Comparison of ENCODE assay signal across 19 cellular contexts in the genomic region with DNA sequence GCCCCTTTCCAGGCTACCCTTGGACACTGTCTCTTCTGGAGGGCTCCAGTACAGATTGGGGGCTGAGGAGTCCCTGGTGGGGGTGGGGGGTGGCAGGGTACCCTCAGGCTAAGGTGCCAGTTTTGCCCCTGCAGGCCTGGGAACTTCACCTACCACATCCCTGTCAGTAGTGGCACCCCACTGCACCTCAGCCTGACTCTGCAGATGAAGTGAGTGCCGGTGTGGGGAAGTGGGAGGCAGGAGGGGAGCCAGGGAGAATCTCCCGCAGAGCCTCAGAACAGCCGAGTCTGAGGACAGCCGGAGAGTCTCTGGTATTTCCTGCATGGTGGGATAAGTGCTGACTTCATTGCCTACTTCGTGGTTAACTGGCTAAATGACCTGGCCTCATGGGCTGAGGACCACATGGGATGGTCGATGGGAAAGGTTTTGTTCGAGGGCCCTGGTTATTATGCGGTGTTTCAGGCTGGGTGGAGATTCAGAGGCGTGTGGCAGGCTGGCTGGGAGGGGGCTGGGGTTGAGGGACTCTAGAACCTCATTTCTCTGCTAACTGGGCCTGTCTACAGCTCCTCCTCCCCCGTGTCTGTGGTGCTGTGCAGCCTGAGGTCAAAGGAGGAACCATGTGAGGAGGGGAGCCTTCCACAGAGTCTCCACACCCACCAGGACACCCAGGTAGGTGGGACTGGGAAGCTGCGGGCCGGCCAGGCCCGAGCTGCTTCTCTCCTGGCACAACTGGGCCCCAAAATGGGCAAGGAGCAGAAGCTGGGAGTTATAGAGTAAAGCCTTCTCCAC. TPM values are rescaled to one million over a fixed set of nuclear protein-coding genes. Genes with fewer than 3 reads are reported as not detected.
A peak's percentile ranks its signal among the peaks of the same experiment; 100 is the strongest.
DNase-seq lines count a peak whose midpoint lies in the region; ATAC-seq, FAIRE-seq and TF ChIP-seq lines count a peak whose summit lies in the region.
"Had no signal": no experiment of that assay in that cellular context is flagged by ENCODE, and none has a peak within 500 bp of the region (broad histone marks: within the 10 kb centered on the region; RNA-seq: fewer than 3 reads in every experiment).

No MANE protein-coding gene starts in this region.

- peaks cover 26% of the 10 kb centered on the region for H3K4me1 Mint-ChIP-seq in astrocyte (ENCODE audit: low read depth, unreplicated experiment)
- H3K4me1 Mint-ChIP-seq in natural killer cell treated with Interleukin-12 subunit alpha and Interleukin-12 subunit beta and Interleukin-15 and Interleukin-18, amount 100 ng/mL, for 72 hours (ENCODE audit: low read depth in 2 of 2): peaks cover 0 to 13% of the 10 kb centered on the region in 2 donors
- H3K4me1 Mint-ChIP-seq: activated T-helper 17 cell treated with anti-CD3 and anti-CD28 coated beads, Interleukin-2, amount 50 U/mL, for 72 hours had no signal

- H3K4me1 ChIP-seq in HEK293 (ENCODE audit: control insufficient read depth, insufficient read depth, low read length) (no peaks in the 10 kb centered on the region), astrocyte (ENCODE audit: insufficient read depth, low read length) (peaks cover 16% of the 10 kb centered on the region), esophagus squamous epithelium (peaks cover 0 to 6% (median 0%) of the 10 kb centered on the region in 3 donors)
- H3K4me1 ChIP-seq: body of pancreas, foreskin keratinocyte had no signal

- H3K4me3 ChIP-seq in HEK293 (ENCODE audit: low read depth, low read length) (no peak overlapping the region), astrocyte (ENCODE audit: insufficient read depth, low read depth, low read length) (no peak overlapping the region), esophagus squamous epithelium (no peak overlapping the region)
- H3K4me3 ChIP-seq: body of pancreas, ovary, SK-N-MC had no signal

- peak overlapping the region; percentile 40 for H3K4me2 ChIP-seq in astrocyte (ENCODE audit: low read length)

- H3K9me3 ChIP-seq in HEK293 (ENCODE audit: control insufficient read depth, insufficient read depth, low read depth, low read length): no peaks in the 10 kb centered on the region
- H3K9me3 ChIP-seq in astrocyte (ENCODE audit: insufficient read depth, low read depth, low read length): no peaks in the 10 kb centered on the region
- H3K9me3 ChIP-seq in esophagus squamous epithelium: no peaks in the 10 kb centered on the region
- H3K9me3 ChIP-seq: body of pancreas, ovary had no signal

- CTCF ChIA-PET in HEK293 (lab: Yijun Ruan, JAX): no interaction called here

- no peaks in the 10 kb centered on the region for H3K9me3 Mint-ChIP-seq in astrocyte (ENCODE audit: unreplicated experiment)
- no peaks in the 10 kb centered on the region for H3K9me3 Mint-ChIP-seq in natural killer cell treated with Interleukin-12 subunit alpha and Interleukin-12 subunit beta and Interleukin-15 and Interleukin-18, amount 100 ng/mL, for 72 hours
- H3K9me3 Mint-ChIP-seq: activated T-helper 17 cell treated with anti-CD3 and anti-CD28 coated beads, Interleukin-2, amount 50 U/mL, for 72 hours had no signal

- H3K27me3 Mint-ChIP-seq in astrocyte (ENCODE audit: low read depth, unreplicated experiment): no peaks in the 10 kb centered on the region
- H3K27me3 Mint-ChIP-seq in natural killer cell treated with Interleukin-12 subunit alpha and Interleukin-12 subunit beta and Interleukin-15 and Interleukin-18, amount 100 ng/mL, for 72 hours: no peaks in the 10 kb centered on the region
- H3K27me3 Mint-ChIP-seq: activated T-helper 17 cell treated with anti-CD3 and anti-CD28 coated beads, Interleukin-2, amount 50 U/mL, for 72 hours had no signal

- H3K36me3 ChIP-seq in HEK293 (ENCODE audit: control insufficient read depth in 2 of 2, insufficient read depth in 1 of 2, low read length in 2 of 2): peaks cover 0 to 66% of the 10 kb centered on the region in 2 experiments; a peak in 1 of 3 replicates
- peaks cover 13% of the 10 kb centered on the region for H3K36me3 ChIP-seq in astrocyte (ENCODE audit: insufficient read depth, low read length)
- peaks cover 0 to 68% (median 31%) of the 10 kb centered on the region in 3 donors for H3K36me3 ChIP-seq in esophagus squamous epithelium
- H3K36me3 ChIP-seq: ovary had no signal

- ATAC-seq in natural killer cell treated with Interleukin-12 subunit alpha and Interleukin-12 subunit beta and Interleukin-15 and Interleukin-18, amount 100 ng/mL, for 72 hours: no peak
- ATAC-seq in GM18505 (IDR thresholded peaks at IDR 0.05; ENCODE audit: unreplicated experiment): no peak
- ATAC-seq: activated T-helper 17 cell treated with anti-CD3 and anti-CD28 coated beads, Interleukin-2, amount 50 U/mL, for 72 hours; body of pancreas; foreskin keratinocyte had no signal

- DNase-seq in astrocyte (ENCODE audit: low read depth) (peak; percentile 79), kidney glomerular epithelial cell (lab: John Stamatoyannopoulos, UW) (peak; percentile 26), smooth muscle cell of the brain vasculature (ENCODE audit: low read depth, low spot score) (peak; percentile 46), esophagus squamous epithelium (lab: John Stamatoyannopoulos, UW) (no peak), mesenteric fat pad (ENCODE audit: low spot score) (no peak)
- DNase-seq in natural killer cell treated with Interleukin-12 subunit alpha and Interleukin-12 subunit beta and Interleukin-15 and Interleukin-18, amount 100 ng/mL, for 72 hours (ENCODE audit: low spot score): no peak
- DNase-seq: activated CD4-positive, alpha-beta T cell treated with anti-CD3 and anti-CD28 coated beads, Interleukin-2, amount 50 U/mL, for 48 hours; body of pancreas; effector CD4-positive, alpha-beta T cell; foreskin keratinocyte; NCI-H1694; NCI-H510A had no signal

- H3K79me2 ChIP-seq in astrocyte (ENCODE audit: insufficient read depth, low read length): no peaks in the 10 kb centered on the region

- peaks cover 35% of the 10 kb centered on the region for H4K20me1 ChIP-seq in astrocyte (ENCODE audit: insufficient read depth, low read length)

- H3K27me3 ChIP-seq in astrocyte (ENCODE audit: insufficient read depth, low read length) (no peaks in the 10 kb centered on the region), esophagus squamous epithelium (no peaks in the 10 kb centered on the region)
- H3K27me3 ChIP-seq: body of pancreas, foreskin keratinocyte, ovary had no signal

- peak overlapping the region; percentile 58 for H3K4me3 Mint-ChIP-seq in astrocyte (ENCODE audit: unreplicated experiment)
- H3K4me3 Mint-ChIP-seq in natural killer cell treated with Interleukin-12 subunit alpha and Interleukin-12 subunit beta and Interleukin-15 and Interleukin-18, amount 100 ng/mL, for 72 hours: no peak overlapping the region
- H3K4me3 Mint-ChIP-seq: activated T-helper 17 cell treated with anti-CD3 and anti-CD28 coated beads, Interleukin-2, amount 50 U/mL, for 72 hours had no signal

- WGBS in esophagus squamous epithelium, 2 donors: 67 to 73% methylated on average over 5 to 8 of the region's 13 CpGs

- intact Hi-C loops in esophagus squamous epithelium (cut with DNase I): no loop called here

- H3K36me3 Mint-ChIP-seq in astrocyte (ENCODE audit: low read depth, unreplicated experiment): peaks cover 20% of the 10 kb centered on the region
- no peaks in the 10 kb centered on the region for H3K36me3 Mint-ChIP-seq in natural killer cell treated with Interleukin-12 subunit alpha and Interleukin-12 subunit beta and Interleukin-15 and Interleukin-18, amount 100 ng/mL, for 72 hours

- TF ChIP-seq CTCF in HEK293 (tag by site-specific recombination; IDR thresholded peaks at IDR 0.05) (no peak), astrocyte (IDR thresholded peaks at IDR 0.05; ENCODE audit: insufficient read depth, low read depth, low read length) (no peak), esophagus squamous epithelium (IDR thresholded peaks at IDR 0.05) (no peak)

- peak overlapping the region; percentile 88 for H3K27ac Mint-ChIP-seq in astrocyte (ENCODE audit: unreplicated experiment)
- H3K27ac Mint-ChIP-seq in natural killer cell treated with Interleukin-12 subunit alpha and Interleukin-12 subunit beta and Interleukin-15 and Interleukin-18, amount 100 ng/mL, for 72 hours: peak overlapping the region in 1 of 2 donors; percentile 23

- TF ChIP-seq POLR2A in esophagus squamous epithelium (IDR thresholded peaks at IDR 0.05) (no peak), GM18505 (IDR thresholded peaks at IDR 0.05; ENCODE audit: borderline replicate concordance, extremely low read depth, insufficient read depth, insufficient read length) (no peak)

- peak overlapping the region; percentile 10 for H3K9ac ChIP-seq in astrocyte (ENCODE audit: low read length)

- POLR2A ChIA-PET in HEK293 (lab: Yijun Ruan, JAX): no interaction called here

- H2AFZ ChIP-seq in astrocyte (ENCODE audit: low read depth, low read length): no peak overlapping the region

- no peak overlapping the region for H3K27ac ChIP-seq in HEK293 (ENCODE audit: extremely low read depth, low read depth, low read length)
- H3K27ac ChIP-seq in astrocyte (ENCODE audit: low read depth, low read length): peak overlapping the region; percentile 27
- no peak overlapping the region for H3K27ac ChIP-seq in esophagus squamous epithelium
- H3K27ac ChIP-seq: body of pancreas, C4-2B, foreskin keratinocyte, ovary, SK-N-MC had no signal

- no peak for FAIRE-seq in astrocyte (lab: Jason Lieb, UNC)
- FAIRE-seq: GM12892 had no signal

RNA-seq across cellular contexts. Expression of a gene that starts 8.5 kb away (rescaled TPM):
- 97.8 and 98.6 TPM in 2 replicates for total RNA-seq in astrocyte
- total RNA-seq in natural killer cell treated with Interleukin-12 subunit alpha and Interleukin-12 subunit beta and Interleukin-15 and Interleukin-18, amount 100 ng/mL, for 72 hours: 100 to 1,000 TPM; 119 to 133 TPM
- total RNA-seq in esophagus squamous epithelium: 10 to 100 TPM; 32.3 to 54.2 (median 37.9) TPM
- 80.8 TPM for total RNA-seq in mesenteric fat pad

RNA-seq across cellular contexts. Expression of a gene that starts 8.8 kb away (rescaled TPM):
- total RNA-seq in astrocyte (13.6 and 13.8 TPM in 2 replicates), esophagus squamous epithelium (10 to 100 TPM; 11.4 to 38.1 (median 23.5) TPM), mesenteric fat pad (8.0 TPM)
- 100 to 1,000 TPM in 1 of 2 donors, 10 to 100 TPM in 1; 75.8 to 155 TPM for total RNA-seq in natural killer cell treated with Interleukin-12 subunit alpha and Interleukin-12 subunit beta and Interleukin-15 and Interleukin-18, amount 100 ng/mL, for 72 hours

RNA-seq across cellular contexts. Expression of a gene that starts 31.5 kb away (rescaled TPM):
- total RNA-seq in astrocyte (39.5 and 53.9 TPM in 2 replicates), esophagus squamous epithelium (under 1 TPM in 3 of 4 donors, not detected in 1; 0.09 to 0.95 (median 0.22) TPM), mesenteric fat pad (0.42 TPM)
- 1 to 10 TPM; 3.7 to 5.5 TPM for total RNA-seq in natural killer cell treated with Interleukin-12 subunit alpha and Interleukin-12 subunit beta and Interleukin-15 and Interleukin-18, amount 100 ng/mL, for 72 hours

RNA-seq across cellular contexts. Expression of a gene that starts 32.9 kb away (rescaled TPM):
- total RNA-seq in astrocyte: 56.7 and 74.6 TPM in 2 replicates
- total RNA-seq in natural killer cell treated with Interleukin-12 subunit alpha and Interleukin-12 subunit beta and Interleukin-15 and Interleukin-18, amount 100 ng/mL, for 72 hours: 10 to 100 TPM; 50.4 to 56.5 TPM
- total RNA-seq in esophagus squamous epithelium: 1 to 10 TPM; 2.1 to 8.3 (median 7.1) TPM
- total RNA-seq in mesenteric fat pad: 36.3 TPM

RNA-seq across cellular contexts. Expression of a gene that starts 44.2 kb away (rescaled TPM):
- total RNA-seq in astrocyte (180 and 287 TPM in 2 replicates), esophagus squamous epithelium (10 to 100 TPM in 1 of 4 donors, 1 to 10 TPM in 3; 2.2 to 13.7 (median 6.8) TPM), mesenteric fat pad (28.1 TPM)
- total RNA-seq in natural killer cell treated with Interleukin-12 subunit alpha and Interleukin-12 subunit beta and Interleukin-15 and Interleukin-18, amount 100 ng/mL, for 72 hours: 10 to 100 TPM; 69.1 to 90.1 TPM

Comparison
In these comparisons a context has a peak if more than half of its experiments do, and no peak if none do; other contexts are left out.
1. DNase-seq: peak in astrocyte (single experiment), kidney glomerular epithelial cell (single experiment) and smooth muscle cell of the brain vasculature (single experiment); none in natural killer cell treated with Interleukin-12 subunit alpha and Interleukin-12 subunit beta and Interleukin-15 and Interleukin-18, amount 100 ng/mL, for 72 hours (single experiment), esophagus squamous epithelium (single experiment) and mesenteric fat pad (single experiment).